13 cellular contexts compared by ENCODE assay signal in genomic region chr9:128214571-128215490, GRCh38. TPM values are rescaled to one million over a fixed set of nuclear protein-coding genes. Genes with fewer than 3 reads are reported as not detected.
DNase-seq lines count a peak whose midpoint lies in the region; ATAC-seq and TF ChIP-seq lines count a peak whose summit lies in the region.
"Had no signal": no experiment of that assay in that cellular context is flagged by ENCODE, and none has a peak within 500 bp of the region (broad histone marks: within the 10 kb centered on the region; RNA-seq: fewer than 3 reads in every experiment).

No MANE protein-coding gene starts in this region.

- peaks cover 0 to 49% (median 0%) of the 10 kb centered on the region in 4 donors for H3K4me1 ChIP-seq in tibial nerve

- no peak for TF ChIP-seq POLR2A in tibial nerve (IDR thresholded peaks at IDR 0.05)

- TF ChIP-seq CTCF in tibial nerve (IDR thresholded peaks at IDR 0.05) (no peak), omental fat pad (IDR thresholded peaks at IDR 0.05) (no peak)

- peak overlapping the region; percentile 46 for H3K27ac ChIP-seq in layer of hippocampus (ENCODE audit: low read depth, low read length)
- H3K27ac ChIP-seq in tibial nerve = peak overlapping the region; percentile 30 to 78 (median 54)
- H3K27ac ChIP-seq: 22Rv1 had no signal

- TF ChIP-seq EP300 in tibial nerve (IDR thresholded peaks at IDR 0.05) = no peak

- H3K9me3 ChIP-seq in tibial nerve = no peaks in the 10 kb centered on the region

- WGBS in tibial nerve, 2 donors = 59 to 62% methylated on average over 18 to 20 of the region's 21 CpGs

- no peaks in the 10 kb centered on the region for H3K27me3 ChIP-seq in layer of hippocampus (ENCODE audit: control insufficient read depth, insufficient read depth, low read length)
- no peaks in the 10 kb centered on the region for H3K27me3 ChIP-seq in tibial nerve

- DNase-seq in NCI-H1694 treated with DMSO at 0.1 percent for 48 hours (lab: John Stamatoyannopoulos, UW) (peak; percentile 17), NCI-H1694 (lab: John Stamatoyannopoulos, UW) (no peak), amniotic epithelial cell (ENCODE audit: low read depth) (peak; percentile 15), tibial nerve (ENCODE audit: low spot score in 2 of 2) (no peak), omental fat pad (ENCODE audit: low spot score) (no peak), Kasumi-1 (lab: John Stamatoyannopoulos, UW) (no peak)
- DNase-seq: activated CD8-positive, alpha-beta T cell treated with anti-CD3 and anti-CD28 coated beads, Interleukin-2, amount 10 ng/mL, durations not matched to agents 7 days and 5 days; activated naive CD8-positive, alpha-beta T cell treated with anti-CD3 and anti-CD28 coated beads, Interleukin-2, amount 10 ng/mL, durations not matched to agents 7 days and 5 days; NCI-H2227 treated with DMSO at 0.1 percent for 48 hours; SW 1271 had no signal

- H3K4me3 ChIP-seq in tibial nerve = no peak overlapping the region

- ATAC-seq in omental fat pad (ENCODE audit: low FRiP score) (no peak), GM18502 (IDR thresholded peaks at IDR 0.05; ENCODE audit: poor library complexity, unreplicated experiment) (no peak)
- ATAC-seq: activated CD8-positive, alpha-beta T cell treated with anti-CD3 and anti-CD28 coated beads, Interleukin-2, amount 10 ng/mL, durations not matched to agents 7 days and 5 days had no signal

- H3K36me3 ChIP-seq in tibial nerve = peaks cover 0 to 2% (median 0%) of the 10 kb centered on the region in 3 donors

RNA-seq across cellular contexts. Expression of gene DNM1, which starts 11.7 kb away (rescaled TPM):
- total RNA-seq in tibial nerve (10 to 100 TPM; 19.9 to 50.4 (median 41.4) TPM), omental fat pad (10 to 100 TPM in 3 of 4 donors, 1 to 10 TPM in 1; 4.0 to 60.5 (median 20.0) TPM)

RNA-seq across cellular contexts. Expression of gene CIZ1, which starts 23.5 kb away (rescaled TPM):
- total RNA-seq in tibial nerve (10 to 100 TPM; 59.4 to 99.3 (median 71.4) TPM), omental fat pad (10 to 100 TPM; 40.1 to 70.1 (median 52.5) TPM)

RNA-seq across cellular contexts. Expression of gene BBLN, which starts 54.8 kb away (rescaled TPM):
- total RNA-seq in tibial nerve (100 to 1,000 TPM; 202 to 310 (median 243) TPM), omental fat pad (100 to 1,000 TPM; 117 to 174 (median 138) TPM)

Comparison
In these comparisons a context has a peak if more than half of its experiments do, and no peak if none do; other contexts are left out.
1. DNase-seq: peak in NCI-H1694 treated with DMSO at 0.1 percent for 48 hours (single experiment) and amniotic epithelial cell (single experiment); none in NCI-H1694 (single experiment), tibial nerve (0 of 2), omental fat pad (single experiment) and Kasumi-1 (0 of 2).